8 cellular contexts compared by ENCODE assay signal in the genomic region with DNA sequence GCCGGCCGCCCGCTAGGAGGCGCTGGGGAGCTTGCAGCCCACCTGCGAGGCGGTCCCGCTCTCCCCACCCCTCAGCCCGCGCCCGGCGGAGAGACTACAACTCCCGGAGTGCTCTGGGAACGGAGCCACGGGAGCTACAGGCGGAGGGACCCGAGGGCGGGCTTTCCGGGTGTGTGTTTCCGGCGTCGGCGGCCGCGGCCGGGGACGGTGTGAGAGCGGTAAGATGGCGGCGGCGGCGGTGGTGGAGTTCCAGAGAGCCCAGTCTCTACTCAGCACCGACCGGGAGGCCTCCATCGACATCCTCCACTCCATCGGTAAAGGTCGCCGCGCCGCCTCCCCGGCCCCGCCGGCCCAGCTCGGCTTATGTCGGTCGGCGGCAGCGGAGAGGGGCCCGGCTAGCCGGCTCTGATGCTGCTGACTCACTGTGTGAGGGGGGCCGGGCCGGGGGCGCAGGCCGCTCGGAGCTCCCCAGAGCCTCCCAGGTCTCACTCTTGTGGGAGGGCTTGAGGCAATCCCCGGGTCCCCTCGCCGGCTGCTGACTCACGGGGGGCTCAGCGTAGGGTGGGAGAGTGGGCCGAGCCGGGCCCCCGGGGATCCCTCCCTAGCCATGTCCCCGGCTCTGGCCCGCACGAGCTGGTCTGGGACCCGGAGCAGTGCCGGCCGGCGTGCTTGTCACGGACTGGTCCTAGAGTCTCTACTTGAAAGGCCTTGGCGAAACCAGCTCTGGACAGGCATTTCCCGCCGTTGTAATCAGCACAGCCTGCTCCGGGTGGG. TPM values are rescaled to one million over a fixed set of nuclear protein-coding genes. Genes with fewer than 3 reads are reported as not detected.
A peak's percentile ranks its signal among the peaks of the same experiment; 100 is the strongest.
DNase-seq lines count a peak whose midpoint lies in the region; ATAC-seq lines count a peak whose summit lies in the region.

Gene PSMD11, plus strand, starts transcription at position 210 of the 774 bp plus-strand sequence. Its CDS starts 14 bp downstream, at position 224.

- peak; percentile 48 to 96 (median 90) for DNase-seq in C1 segment of cervical spinal cord (lab: John Stamatoyannopoulos, UW)
- DNase-seq in NCI-H526 treated with DMSO at 0.1 percent for 48 hours (lab: John Stamatoyannopoulos, UW): peak; percentile 92
- peak; percentile 99 for DNase-seq in activated CD4-positive, alpha-beta T cell treated with anti-CD3 and anti-CD28 coated beads, Interleukin-2, amount 10 ng/mL, durations not matched to agents 7 days and 5 days
- peak; percentile 22 for DNase-seq in cortex of kidney (lab: John Stamatoyannopoulos, UW)
- DNase-seq in left kidney (ENCODE audit: low read depth, low spot score): peak; percentile 99
- peak; percentile 99 for DNase-seq in stimulated activated CD4-positive, alpha-beta T cell treated with anti-CD3 and anti-CD28 coated beads, Interleukin-2, amount 100 ng/mL, for 24 hours

- H3K4me3 Mint-ChIP-seq in activated CD4-positive, alpha-beta T cell treated with anti-CD3 and anti-CD28 coated beads, Interleukin-2, amount 10 ng/mL, durations not matched to agents 7 days and 5 days: peak within 1 kb of the TSS; percentile 90

- peaks cover 34% of the 10 kb centered on the region for H3K36me3 Mint-ChIP-seq in activated CD4-positive, alpha-beta T cell treated with anti-CD3 and anti-CD28 coated beads, Interleukin-2, amount 10 ng/mL, durations not matched to agents 7 days and 5 days (ENCODE audit: low read depth)

- ATAC-seq in GM19324 (IDR thresholded peaks at IDR 0.05; ENCODE audit: low FRiP score, unreplicated experiment): peak; percentile 94
- peak; percentile 88 for ATAC-seq in HG03469 (IDR thresholded peaks at IDR 0.05; ENCODE audit: unreplicated experiment)

- H3K4me1 Mint-ChIP-seq in activated CD4-positive, alpha-beta T cell treated with anti-CD3 and anti-CD28 coated beads, Interleukin-2, amount 10 ng/mL, durations not matched to agents 7 days and 5 days: peaks cover 39% of the 10 kb centered on the region

- CTCF ChIA-PET in activated CD4-positive, alpha-beta T cell treated with anti-CD3 and anti-CD28 coated beads, Interleukin-2, amount 10 ng/mL, durations not matched to agents 7 days and 5 days (lab: Charles Lee): interaction anchor here (0.6 to 2.8 kb wide), 42 partner anchors 9 to 549 kb away, joined by 3 to 55 read pairs (median 4); partner anchors contain the start of genes CDK5R1 and MYO1D

- no peaks in the 10 kb centered on the region for H3K9me3 Mint-ChIP-seq in activated CD4-positive, alpha-beta T cell treated with anti-CD3 and anti-CD28 coated beads, Interleukin-2, amount 10 ng/mL, durations not matched to agents 7 days and 5 days

- POLR2A ChIA-PET in activated CD4-positive, alpha-beta T cell treated with anti-CD3 and anti-CD28 coated beads, Interleukin-2, amount 10 ng/mL, durations not matched to agents 7 days and 5 days (lab: Charles Lee): interaction anchor here (0.5 kb wide), 1 partner anchor 12 kb away, joined by 5 read pairs; no protein-coding TSS in a partner anchor

- peak within 1 kb of the TSS; percentile 83 for H3K27ac Mint-ChIP-seq in activated CD4-positive, alpha-beta T cell treated with anti-CD3 and anti-CD28 coated beads, Interleukin-2, amount 10 ng/mL, durations not matched to agents 7 days and 5 days

- H3K27me3 Mint-ChIP-seq in activated CD4-positive, alpha-beta T cell treated with anti-CD3 and anti-CD28 coated beads, Interleukin-2, amount 10 ng/mL, durations not matched to agents 7 days and 5 days: peaks cover 14% of the 10 kb centered on the region

RNA-seq across cellular contexts. Expression of gene PSMD11, which starts in this region (rescaled TPM):
- total RNA-seq in activated CD4-positive, alpha-beta T cell treated with anti-CD3 and anti-CD28 coated beads, Interleukin-2, amount 10 ng/mL, durations not matched to agents 7 days and 5 days: 10 to 100 TPM; 78.8 to 90.7 TPM

Comparison
In these comparisons a context has a peak if more than half of its experiments do, and no peak if none do; other contexts are left out.
1. Peak in every context shown above with its lines: DNase-seq and ATAC-seq.
2. DNase-seq: peak in every context shown above with its lines; median percentile 99 in activated CD4-positive, alpha-beta T cell treated with anti-CD3 and anti-CD28 coated beads, Interleukin-2, amount 10 ng/mL, durations not matched to agents 7 days and 5 days; 99 in left kidney; 99 in stimulated activated CD4-positive, alpha-beta T cell treated with anti-CD3 and anti-CD28 coated beads, Interleukin-2, amount 100 ng/mL, for 24 hours; 92 in NCI-H526 treated with DMSO at 0.1 percent for 48 hours; 90 in C1 segment of cervical spinal cord; 22 in cortex of kidney.